Comparison of ENCODE assay signal across 1 cellular context in the genomic region with DNA sequence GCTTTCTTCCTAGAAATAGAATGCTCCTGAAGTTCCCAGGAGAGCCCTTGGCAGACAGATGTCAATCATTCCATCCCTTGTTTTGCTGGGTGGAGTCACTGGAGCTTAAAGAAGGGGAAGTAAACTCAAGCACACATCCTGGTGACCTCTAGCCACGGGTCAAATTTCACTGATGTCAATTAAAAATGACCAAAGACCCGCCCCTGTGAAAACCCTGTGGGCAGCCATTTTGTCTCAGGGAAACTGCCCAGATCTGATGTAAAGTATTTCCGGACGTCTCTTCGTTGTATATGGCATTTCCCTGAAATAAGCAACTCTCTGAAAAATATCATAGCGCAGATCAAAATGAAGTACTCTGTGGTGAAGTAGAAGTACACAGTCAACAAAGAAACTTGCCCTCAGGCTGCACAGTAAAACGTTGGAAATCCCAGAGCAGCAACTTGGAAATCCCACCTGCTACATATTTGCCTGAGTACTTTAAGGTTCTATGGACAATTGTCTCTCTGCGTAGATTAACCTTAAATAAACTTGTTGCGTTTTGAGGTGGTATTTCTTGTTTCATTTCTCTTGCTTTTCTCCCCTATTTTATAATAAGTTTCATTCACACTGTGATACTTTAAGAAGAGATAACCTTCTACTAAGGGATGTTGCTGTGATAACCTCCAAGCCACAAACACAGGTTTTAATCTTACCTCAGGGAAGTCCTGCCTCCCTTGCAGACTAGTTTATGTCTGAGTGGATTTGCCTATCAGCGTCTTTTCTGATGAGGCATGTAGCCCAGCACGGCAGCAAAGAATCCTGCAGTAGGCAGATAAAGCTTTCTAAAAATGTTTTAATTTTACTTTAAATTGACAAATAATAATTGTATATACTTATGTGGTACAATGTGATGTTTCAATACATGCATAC.
TF ChIP-seq lines count a peak whose summit lies in the region.

No MANE protein-coding gene starts in this region.

TF ChIP-seq in GM12878, 131 proteins besides CTCF, POLR2A, EP300 and RAD21 (continued from another document and continues in another):
- TF ChIP-seq, protein P1, sequence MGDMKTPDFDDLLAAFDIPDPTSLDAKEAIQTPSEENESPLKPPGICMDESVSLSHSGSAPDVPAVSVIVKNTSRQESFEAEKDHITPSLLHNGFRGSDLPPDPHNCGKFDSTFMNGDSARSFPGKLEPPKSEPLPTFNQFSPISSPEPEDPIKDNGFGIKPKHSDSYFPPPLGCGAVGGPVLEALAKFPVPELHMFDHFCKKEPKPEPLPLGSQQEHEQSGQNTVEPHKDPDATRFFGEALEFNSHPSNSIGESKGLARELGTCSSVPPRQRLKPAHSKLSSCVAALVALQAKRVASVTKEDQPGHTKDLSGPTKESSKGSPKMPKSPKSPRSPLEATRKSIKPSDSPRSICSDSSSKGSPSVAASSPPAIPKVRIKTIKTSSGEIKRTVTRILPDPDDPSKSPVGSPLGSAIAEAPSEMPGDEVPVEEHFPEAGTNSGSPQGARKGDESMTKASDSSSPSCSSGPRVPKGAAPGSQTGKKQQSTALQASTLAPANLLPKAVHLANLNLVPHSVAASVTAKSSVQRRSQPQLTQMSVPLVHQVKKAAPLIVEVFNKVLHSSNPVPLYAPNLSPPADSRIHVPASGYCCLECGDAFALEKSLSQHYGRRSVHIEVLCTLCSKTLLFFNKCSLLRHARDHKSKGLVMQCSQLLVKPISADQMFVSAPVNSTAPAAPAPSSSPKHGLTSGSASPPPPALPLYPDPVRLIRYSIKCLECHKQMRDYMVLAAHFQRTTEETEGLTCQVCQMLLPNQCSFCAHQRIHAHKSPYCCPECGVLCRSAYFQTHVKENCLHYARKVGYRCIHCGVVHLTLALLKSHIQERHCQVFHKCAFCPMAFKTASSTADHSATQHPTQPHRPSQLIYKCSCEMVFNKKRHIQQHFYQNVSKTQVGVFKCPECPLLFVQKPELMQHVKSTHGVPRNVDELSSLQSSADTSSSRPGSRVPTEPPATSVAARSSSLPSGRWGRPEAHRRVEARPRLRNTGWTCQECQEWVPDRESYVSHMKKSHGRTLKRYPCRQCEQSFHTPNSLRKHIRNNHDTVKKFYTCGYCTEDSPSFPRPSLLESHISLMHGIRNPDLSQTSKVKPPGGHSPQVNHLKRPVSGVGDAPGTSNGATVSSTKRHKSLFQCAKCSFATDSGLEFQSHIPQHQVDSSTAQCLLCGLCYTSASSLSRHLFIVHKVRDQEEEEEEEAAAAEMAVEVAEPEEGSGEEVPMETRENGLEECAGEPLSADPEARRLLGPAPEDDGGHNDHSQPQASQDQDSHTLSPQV (IDR thresholded peaks at IDR 0.05) = no peak
- no peak for TF ChIP-seq POLR2AphosphoS2 (IDR thresholded peaks at IDR 0.05; ENCODE audit: low read depth, low read length)
- TF ChIP-seq PAX5 (IDR thresholded peaks at IDR 0.05; ENCODE audit: borderline replicate concordance, low read depth, low read length) = peak; percentile 57; the same call in 1 of the 2 replicates
- TF ChIP-seq RUNX3 (IDR thresholded peaks at IDR 0.05; ENCODE audit: low read length) = peak; percentile 79
- peak; percentile 81 for TF ChIP-seq EED (IDR thresholded peaks at IDR 0.05; ENCODE audit: low read depth)
- peak; percentile 12 for TF ChIP-seq MEF2B (IDR thresholded peaks at IDR 0.05; ENCODE audit: partially characterized antibody, poor library complexity, severe bottlenecking)
- peak; percentile 47; the same call in 1 of the 2 replicates for TF ChIP-seq MEF2A (IDR thresholded peaks at IDR 0.05; ENCODE audit: insufficient read depth, low read depth, low read length)
- TF ChIP-seq SIX5 (IDR thresholded peaks at IDR 0.05; ENCODE audit: low read depth, low read length, severe bottlenecking) = no peak
- TF ChIP-seq, protein P2, sequence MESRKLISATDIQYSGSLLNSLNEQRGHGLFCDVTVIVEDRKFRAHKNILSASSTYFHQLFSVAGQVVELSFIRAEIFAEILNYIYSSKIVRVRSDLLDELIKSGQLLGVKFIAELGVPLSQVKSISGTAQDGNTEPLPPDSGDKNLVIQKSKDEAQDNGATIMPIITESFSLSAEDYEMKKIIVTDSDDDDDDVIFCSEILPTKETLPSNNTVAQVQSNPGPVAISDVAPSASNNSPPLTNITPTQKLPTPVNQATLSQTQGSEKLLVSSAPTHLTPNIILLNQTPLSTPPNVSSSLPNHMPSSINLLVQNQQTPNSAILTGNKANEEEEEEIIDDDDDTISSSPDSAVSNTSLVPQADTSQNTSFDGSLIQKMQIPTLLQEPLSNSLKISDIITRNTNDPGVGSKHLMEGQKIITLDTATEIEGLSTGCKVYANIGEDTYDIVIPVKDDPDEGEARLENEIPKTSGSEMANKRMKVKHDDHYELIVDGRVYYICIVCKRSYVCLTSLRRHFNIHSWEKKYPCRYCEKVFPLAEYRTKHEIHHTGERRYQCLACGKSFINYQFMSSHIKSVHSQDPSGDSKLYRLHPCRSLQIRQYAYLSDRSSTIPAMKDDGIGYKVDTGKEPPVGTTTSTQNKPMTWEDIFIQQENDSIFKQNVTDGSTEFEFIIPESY (IDR thresholded peaks at IDR 0.05) = no peak
- TF ChIP-seq NFYA (IDR thresholded peaks at IDR 0.05; ENCODE audit: borderline replicate concordance, low read depth, low read length) = no peak
- no peak for TF ChIP-seq SUZ12 (IDR thresholded peaks at IDR 0.05; ENCODE audit: unreplicated experiment)
- TF ChIP-seq KLF5 (IDR thresholded peaks at IDR 0.05; ENCODE audit: partially characterized antibody) = no peak
- TF ChIP-seq, protein P3, sequence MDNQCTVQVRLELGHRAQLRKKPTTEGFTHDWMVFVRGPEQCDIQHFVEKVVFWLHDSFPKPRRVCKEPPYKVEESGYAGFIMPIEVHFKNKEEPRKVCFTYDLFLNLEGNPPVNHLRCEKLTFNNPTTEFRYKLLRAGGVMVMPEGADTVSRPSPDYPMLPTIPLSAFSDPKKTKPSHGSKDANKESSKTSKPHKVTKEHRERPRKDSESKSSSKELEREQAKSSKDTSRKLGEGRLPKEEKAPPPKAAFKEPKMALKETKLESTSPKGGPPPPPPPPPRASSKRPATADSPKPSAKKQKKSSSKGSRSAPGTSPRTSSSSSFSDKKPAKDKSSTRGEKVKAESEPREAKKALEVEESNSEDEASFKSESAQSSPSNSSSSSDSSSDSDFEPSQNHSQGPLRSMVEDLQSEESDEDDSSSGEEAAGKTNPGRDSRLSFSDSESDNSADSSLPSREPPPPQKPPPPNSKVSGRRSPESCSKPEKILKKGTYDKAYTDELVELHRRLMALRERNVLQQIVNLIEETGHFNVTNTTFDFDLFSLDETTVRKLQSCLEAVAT (IDR thresholded peaks at IDR 0.05) = no peak; the same call in 1 of the 2 replicates
- TF ChIP-seq TARDBP (IDR thresholded peaks at IDR 0.05; ENCODE audit: borderline replicate concordance) = no peak; the same call in 1 of the 2 replicates
- peak; percentile 76 to 77 for TF ChIP-seq IKZF2 (IDR thresholded peaks at IDR 0.05)
- peak; percentile 60; the same call in 1 of the 2 replicates for TF ChIP-seq CREM (IDR thresholded peaks at IDR 0.05; ENCODE audit: low read depth)
- TF ChIP-seq CHD2 (IDR thresholded peaks at IDR 0.05; ENCODE audit: borderline replicate concordance, low read depth, low read length) = no peak
- no peak for TF ChIP-seq CHD4 (IDR thresholded peaks at IDR 0.05)
- TF ChIP-seq, protein P4, sequence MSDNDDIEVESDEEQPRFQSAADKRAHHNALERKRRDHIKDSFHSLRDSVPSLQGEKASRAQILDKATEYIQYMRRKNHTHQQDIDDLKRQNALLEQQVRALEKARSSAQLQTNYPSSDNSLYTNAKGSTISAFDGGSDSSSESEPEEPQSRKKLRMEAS (IDR thresholded peaks at IDR 0.05; ENCODE audit: low read depth, low read length) = no peak
- no peak for TF ChIP-seq GATAD2B (conservative IDR thresholded peaks at IDR 0.05; ENCODE audit: low read depth)
- TF ChIP-seq, protein P5, sequence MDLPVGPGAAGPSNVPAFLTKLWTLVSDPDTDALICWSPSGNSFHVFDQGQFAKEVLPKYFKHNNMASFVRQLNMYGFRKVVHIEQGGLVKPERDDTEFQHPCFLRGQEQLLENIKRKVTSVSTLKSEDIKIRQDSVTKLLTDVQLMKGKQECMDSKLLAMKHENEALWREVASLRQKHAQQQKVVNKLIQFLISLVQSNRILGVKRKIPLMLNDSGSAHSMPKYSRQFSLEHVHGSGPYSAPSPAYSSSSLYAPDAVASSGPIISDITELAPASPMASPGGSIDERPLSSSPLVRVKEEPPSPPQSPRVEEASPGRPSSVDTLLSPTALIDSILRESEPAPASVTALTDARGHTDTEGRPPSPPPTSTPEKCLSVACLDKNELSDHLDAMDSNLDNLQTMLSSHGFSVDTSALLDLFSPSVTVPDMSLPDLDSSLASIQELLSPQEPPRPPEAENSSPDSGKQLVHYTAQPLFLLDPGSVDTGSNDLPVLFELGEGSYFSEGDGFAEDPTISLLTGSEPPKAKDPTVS (IDR thresholded peaks at IDR 0.05; ENCODE audit: low read depth, low read length) = no peak
- TF ChIP-seq TCF7 (IDR thresholded peaks at IDR 0.05; ENCODE audit: borderline replicate concordance) = 0 out of 2 replicates have a peak, but pooled peaks have one; percentile 40
- TF ChIP-seq, protein P6, sequence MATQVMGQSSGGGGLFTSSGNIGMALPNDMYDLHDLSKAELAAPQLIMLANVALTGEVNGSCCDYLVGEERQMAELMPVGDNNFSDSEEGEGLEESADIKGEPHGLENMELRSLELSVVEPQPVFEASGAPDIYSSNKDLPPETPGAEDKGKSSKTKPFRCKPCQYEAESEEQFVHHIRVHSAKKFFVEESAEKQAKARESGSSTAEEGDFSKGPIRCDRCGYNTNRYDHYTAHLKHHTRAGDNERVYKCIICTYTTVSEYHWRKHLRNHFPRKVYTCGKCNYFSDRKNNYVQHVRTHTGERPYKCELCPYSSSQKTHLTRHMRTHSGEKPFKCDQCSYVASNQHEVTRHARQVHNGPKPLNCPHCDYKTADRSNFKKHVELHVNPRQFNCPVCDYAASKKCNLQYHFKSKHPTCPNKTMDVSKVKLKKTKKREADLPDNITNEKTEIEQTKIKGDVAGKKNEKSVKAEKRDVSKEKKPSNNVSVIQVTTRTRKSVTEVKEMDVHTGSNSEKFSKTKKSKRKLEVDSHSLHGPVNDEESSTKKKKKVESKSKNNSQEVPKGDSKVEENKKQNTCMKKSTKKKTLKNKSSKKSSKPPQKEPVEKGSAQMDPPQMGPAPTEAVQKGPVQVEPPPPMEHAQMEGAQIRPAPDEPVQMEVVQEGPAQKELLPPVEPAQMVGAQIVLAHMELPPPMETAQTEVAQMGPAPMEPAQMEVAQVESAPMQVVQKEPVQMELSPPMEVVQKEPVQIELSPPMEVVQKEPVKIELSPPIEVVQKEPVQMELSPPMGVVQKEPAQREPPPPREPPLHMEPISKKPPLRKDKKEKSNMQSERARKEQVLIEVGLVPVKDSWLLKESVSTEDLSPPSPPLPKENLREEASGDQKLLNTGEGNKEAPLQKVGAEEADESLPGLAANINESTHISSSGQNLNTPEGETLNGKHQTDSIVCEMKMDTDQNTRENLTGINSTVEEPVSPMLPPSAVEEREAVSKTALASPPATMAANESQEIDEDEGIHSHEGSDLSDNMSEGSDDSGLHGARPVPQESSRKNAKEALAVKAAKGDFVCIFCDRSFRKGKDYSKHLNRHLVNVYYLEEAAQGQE (IDR thresholded peaks at IDR 0.05; ENCODE audit: low read depth, low read length) = no peak
- TF ChIP-seq POLR2AphosphoS5 (IDR thresholded peaks at IDR 0.05; ENCODE audit: low read length) = no peak
- no peak for TF ChIP-seq CBX3 (IDR thresholded peaks at IDR 0.05; ENCODE audit: borderline replicate concordance, low read depth)
- peak in 1 of 2 experiments; percentile 81; a peak in 2 of 4 replicates for TF ChIP-seq ETV6 (conservative IDR thresholded peaks at IDR 0.05 in 1 of 2, IDR thresholded peaks at IDR 0.05 in 1 of 2; ENCODE audit: borderline replicate concordance in 1 of 2, low read depth in 1 of 2)
- TF ChIP-seq POU2F2 (IDR thresholded peaks at IDR 0.05; ENCODE audit: borderline replicate concordance, low read depth, low read length) = peak; percentile 53; the same call in 1 of the 3 replicates
- TF ChIP-seq ZNF622 (IDR thresholded peaks at IDR 0.05) = no peak
- TF ChIP-seq TCF3 (IDR thresholded peaks at IDR 0.05; ENCODE audit: borderline replicate concordance, insufficient read depth, low read depth, low read length) = no peak
- TF ChIP-seq SMAD5 (IDR thresholded peaks at IDR 0.05; ENCODE audit: low read depth) = no peak
- no peak for TF ChIP-seq SREBF2 (IDR thresholded peaks at IDR 0.05; ENCODE audit: low read length)
- TF ChIP-seq ZNF217 (IDR thresholded peaks at IDR 0.05) = no peak
- peak; percentile 69 for TF ChIP-seq MTA2 (IDR thresholded peaks at IDR 0.05; ENCODE audit: low read depth)
- TF ChIP-seq ATF7 (IDR thresholded peaks at IDR 0.05; ENCODE audit: low read depth) = peak; percentile 23; the same call in 1 of the 2 replicates
- peak; percentile 63; the same call in 1 of the 2 replicates for TF ChIP-seq DPF2 (IDR thresholded peaks at IDR 0.05)
- no peak; the same call in 1 of the 2 replicates for TF ChIP-seq BCL11A (IDR thresholded peaks at IDR 0.05; ENCODE audit: low read depth, low read length)
- TF ChIP-seq, protein P7, sequence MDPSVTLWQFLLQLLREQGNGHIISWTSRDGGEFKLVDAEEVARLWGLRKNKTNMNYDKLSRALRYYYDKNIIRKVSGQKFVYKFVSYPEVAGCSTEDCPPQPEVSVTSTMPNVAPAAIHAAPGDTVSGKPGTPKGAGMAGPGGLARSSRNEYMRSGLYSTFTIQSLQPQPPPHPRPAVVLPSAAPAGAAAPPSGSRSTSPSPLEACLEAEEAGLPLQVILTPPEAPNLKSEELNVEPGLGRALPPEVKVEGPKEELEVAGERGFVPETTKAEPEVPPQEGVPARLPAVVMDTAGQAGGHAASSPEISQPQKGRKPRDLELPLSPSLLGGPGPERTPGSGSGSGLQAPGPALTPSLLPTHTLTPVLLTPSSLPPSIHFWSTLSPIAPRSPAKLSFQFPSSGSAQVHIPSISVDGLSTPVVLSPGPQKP (IDR thresholded peaks at IDR 0.05; ENCODE audit: low read depth, low read length) = no peak
- TF ChIP-seq MTA3 (IDR thresholded peaks at IDR 0.05; ENCODE audit: borderline replicate concordance, low read length) = no peak; the same call in 1 of the 2 replicates
- TF ChIP-seq CEBPB (IDR thresholded peaks at IDR 0.05; ENCODE audit: borderline replicate concordance in 1 of 2, low read depth in 2 of 2, low read length in 2 of 2) = peak in 1 of 2 experiments; percentile 42; a peak in 1 of 4 replicates
- TF ChIP-seq STAT3 (IDR thresholded peaks at IDR 0.05; ENCODE audit: low read depth, low read length) = no peak
- TF ChIP-seq MYC (IDR thresholded peaks at IDR 0.05; ENCODE audit: insufficient read depth, insufficient read length, insufficient replicate concordance, low read length, severe bottlenecking) = no peak
- TF ChIP-seq MXI1 (IDR thresholded peaks at IDR 0.05; ENCODE audit: low read depth, low read length) = no peak
